ENCODE assay signal across 18 cellular contexts in the genomic region with DNA sequence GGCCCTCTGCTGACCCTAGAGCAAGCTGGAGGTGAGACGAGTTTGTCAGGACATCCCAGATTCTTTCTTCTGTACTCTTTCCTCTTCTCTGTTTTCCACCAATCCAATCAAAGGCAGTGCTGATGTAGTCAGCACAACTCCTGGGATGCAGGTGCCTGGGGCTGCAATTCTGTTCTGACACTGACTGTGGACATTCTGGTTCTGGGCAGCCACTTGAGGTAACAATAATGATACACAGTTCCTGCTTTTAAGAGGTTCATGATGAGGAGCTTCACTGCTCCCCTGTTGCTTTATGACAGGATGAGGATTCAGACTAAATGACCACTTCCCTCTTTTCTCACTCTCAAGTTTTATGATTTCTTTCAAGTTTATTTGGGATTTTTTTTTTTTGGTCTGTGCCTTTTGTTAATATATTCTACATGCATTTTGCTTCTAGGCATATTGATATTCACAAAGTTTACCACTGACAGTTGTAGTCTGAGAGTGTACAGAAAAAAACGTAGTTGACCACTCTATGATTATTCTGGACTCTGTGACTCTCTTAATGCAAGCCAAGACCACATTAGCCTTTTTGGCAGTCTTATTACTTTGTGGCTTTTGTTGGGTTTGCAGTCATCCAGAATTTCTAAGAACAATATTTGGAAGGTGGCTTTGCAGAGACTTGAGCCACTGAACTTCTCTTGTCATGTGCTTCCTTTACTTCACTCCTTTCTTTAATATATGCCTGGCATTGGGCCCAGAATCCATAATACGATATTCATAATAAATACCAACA.
DNase-seq lines count a peak whose midpoint lies in the region; ATAC-seq and TF ChIP-seq lines count a peak whose summit lies in the region.
"Had no signal": no experiment of that assay in that cellular context is flagged by ENCODE, and none has a peak within 500 bp of the region (broad histone marks: within the 10 kb centered on the region; RNA-seq: fewer than 3 reads in every experiment).

No MANE protein-coding gene starts in this region.

- DNase-seq in AML-193 (lab: John Stamatoyannopoulos, UW) (peak; percentile 26 to 37), ELF-1 (ENCODE audit: low read depth, low spot score) (peak; percentile 68), NCI-H2227 treated with DMSO at 0.1 percent for 48 hours (lab: John Stamatoyannopoulos, UW) (peak; percentile 56), fibroblast of peridontal ligament (ENCODE audit: extremely low read depth) (peak; percentile 1), iPS-NIHi7 (ENCODE audit: extremely low spot score) (no peak), DMS53 (lab: John Stamatoyannopoulos, UW) (no peak), lower lobe of right lung (no peak)
- DNase-seq: activated gamma-delta T cell treated with Interleukin-2 at 50 U/mL for 16 hours, anterior cingulate cortex, colonic mucosa, foreskin keratinocyte, left colon, NCI-H1048, SHP77, T-helper 17 cell, testis had no signal

- no peak for TF ChIP-seq CTCF in lower lobe of right lung (IDR thresholded peaks at IDR 0.05)

- intact Hi-C loops in lower lobe of right lung (cut with DNase I) = no loop called here

- no peaks in the 10 kb centered on the region for H3K9me3 ChIP-seq in lower lobe of right lung
- H3K9me3 ChIP-seq: colonic mucosa, testis had no signal

- no peak overlapping the region for H3K27ac ChIP-seq in lower lobe of right lung
- H3K27ac ChIP-seq: colonic mucosa, foreskin keratinocyte, HL-60, testis had no signal

- no peaks in the 10 kb centered on the region for H3K36me3 ChIP-seq in lower lobe of right lung
- H3K36me3 ChIP-seq: colonic mucosa had no signal

- no peaks in the 10 kb centered on the region for H3K4me1 ChIP-seq in lower lobe of right lung
- H3K4me1 ChIP-seq: colonic mucosa, foreskin keratinocyte, testis had no signal

- ATAC-seq in HG02588 (IDR thresholded peaks at IDR 0.05; ENCODE audit: unreplicated experiment) = no peak
- no peak for ATAC-seq in lower lobe of right lung
- ATAC-seq: foreskin keratinocyte, left colon, T-helper 17 cell had no signal

- no peaks in the 10 kb centered on the region for H3K27me3 ChIP-seq in lower lobe of right lung (ENCODE audit: low read depth)
- H3K27me3 ChIP-seq: colonic mucosa, testis had no signal

- H3K4me3 ChIP-seq in lower lobe of right lung = no peak overlapping the region
- H3K4me3 ChIP-seq: colonic mucosa, testis had no signal

Comparison
In these comparisons a context has a peak if more than half of its experiments do, and no peak if none do; other contexts are left out.
1. DNase-seq: peak in AML-193 (2 of 2), ELF-1 (single experiment), NCI-H2227 treated with DMSO at 0.1 percent for 48 hours (single experiment) and fibroblast of peridontal ligament (single experiment); none in iPS-NIHi7 (single experiment), DMS53 (single experiment) and lower lobe of right lung (single experiment).